11 cellular contexts compared by ENCODE assay signal in genomic region chr1:109794319-109795132, GRCh38. TPM values are rescaled to one million over a fixed set of nuclear protein-coding genes. Genes with fewer than 3 reads are reported as not detected.
DNase-seq lines count a peak whose midpoint lies in the region; ATAC-seq lines count a peak whose summit lies in the region.
"Had no signal": no experiment of that assay in that cellular context is flagged by ENCODE, and none has a peak within 500 bp of the region (broad histone marks: within the 10 kb centered on the region; RNA-seq: fewer than 3 reads in every experiment).

No MANE protein-coding gene starts in this region.

- no peaks in the 10 kb centered on the region for H3K27me3 Mint-ChIP-seq in activated naive CD8-positive, alpha-beta T cell
- H3K27me3 Mint-ChIP-seq: CD4-positive, alpha-beta T cell had no signal

- H3K9me3 Mint-ChIP-seq in activated naive CD8-positive, alpha-beta T cell (ENCODE audit: low read depth), result no peaks in the 10 kb centered on the region
- H3K9me3 Mint-ChIP-seq: activated naive CD4-positive, alpha-beta T cell treated with anti-CD3 and anti-CD28 coated beads for 36 hours; CD4-positive, alpha-beta T cell had no signal

- H3K36me3 ChIP-seq in ACC112 (ENCODE audit: insufficient read depth, low read length), result no peaks in the 10 kb centered on the region

- no peak overlapping the region for H2AFZ ChIP-seq in ACC112 (ENCODE audit: low read length, unreplicated experiment)

- H3K4me3 Mint-ChIP-seq in activated naive CD8-positive, alpha-beta T cell, result no peak overlapping the region
- H3K4me3 Mint-ChIP-seq: activated naive CD4-positive, alpha-beta T cell treated with anti-CD3 and anti-CD28 coated beads for 36 hours; CD4-positive, alpha-beta T cell had no signal

- H3K4me3 ChIP-seq in ACC112 (ENCODE audit: low read depth, low read length), result no peak overlapping the region

- H3K27me3 ChIP-seq in ACC112 (ENCODE audit: insufficient read depth, low read length), result no peaks in the 10 kb centered on the region

- DNase-seq in M059J (ENCODE audit: low read depth), result peak; percentile 77
- DNase-seq in mesenteric fat pad (ENCODE audit: low spot score), result peak; percentile 80
- no peak for DNase-seq in NCI-H1105 (lab: John Stamatoyannopoulos, UW)
- no peak for DNase-seq in COLO829 (ENCODE audit: low spot score)
- no peak for DNase-seq in SW 1271 (lab: John Stamatoyannopoulos, UW)
- DNase-seq: activated naive CD4-positive, alpha-beta T cell treated with anti-CD3 and anti-CD28 coated beads for 36 hours had no signal

- H3K4me1 Mint-ChIP-seq in activated naive CD8-positive, alpha-beta T cell (ENCODE audit: low read depth), result peaks cover 73% of the 10 kb centered on the region

- no peak for ATAC-seq in GM18517 (IDR thresholded peaks at IDR 0.05; ENCODE audit: unreplicated experiment)

- peaks cover 46% of the 10 kb centered on the region for H3K4me1 ChIP-seq in ACC112 (ENCODE audit: control insufficient read depth, insufficient read depth, low read length, unreplicated experiment)

- peak overlapping the region; percentile 34 for H3K27ac Mint-ChIP-seq in activated naive CD8-positive, alpha-beta T cell
- H3K27ac Mint-ChIP-seq: activated naive CD4-positive, alpha-beta T cell treated with anti-CD3 and anti-CD28 coated beads for 36 hours had no signal

- H3K79me2 ChIP-seq in ACC112 (ENCODE audit: control insufficient read depth, insufficient read depth, low read length, unreplicated experiment), result no peaks in the 10 kb centered on the region

- peak overlapping the region; percentile 66; the same call in 1 of the 2 replicates for H3K27ac ChIP-seq in ACC112 (ENCODE audit: low read depth, low read length)

- no peaks in the 10 kb centered on the region for H3K36me3 Mint-ChIP-seq in activated naive CD8-positive, alpha-beta T cell

RNA-seq across cellular contexts. Expression of gene EPS8L3, which starts 30.8 kb away (rescaled TPM):
- total RNA-seq in M059J (2014; rRNA removed; shearing (Covaris generic)), result not detected in 2 replicates
- total RNA-seq in mesenteric fat pad, result 0.58 TPM
- total RNA-seq: activated naive CD4-positive, alpha-beta T cell treated with anti-CD3 and anti-CD28 coated beads for 36 hours; CD4-positive, alpha-beta T cell; mammary epithelial cell had no signal

RNA-seq across cellular contexts. Expression of gene GSTM3, which starts 53.7 kb away (rescaled TPM):
- total RNA-seq in M059J (2014; rRNA removed; shearing (Covaris generic)), result 159 and 216 TPM in 2 replicates
- total RNA-seq in mesenteric fat pad, result 16.0 TPM

Comparison
In these comparisons a context has a peak if more than half of its experiments do, and no peak if none do; other contexts are left out.
1. DNase-seq: peak in M059J (single experiment) and mesenteric fat pad (single experiment); none in NCI-H1105 (single experiment), COLO829 (single experiment) and SW 1271 (0 of 2).